In the genomic region with DNA sequence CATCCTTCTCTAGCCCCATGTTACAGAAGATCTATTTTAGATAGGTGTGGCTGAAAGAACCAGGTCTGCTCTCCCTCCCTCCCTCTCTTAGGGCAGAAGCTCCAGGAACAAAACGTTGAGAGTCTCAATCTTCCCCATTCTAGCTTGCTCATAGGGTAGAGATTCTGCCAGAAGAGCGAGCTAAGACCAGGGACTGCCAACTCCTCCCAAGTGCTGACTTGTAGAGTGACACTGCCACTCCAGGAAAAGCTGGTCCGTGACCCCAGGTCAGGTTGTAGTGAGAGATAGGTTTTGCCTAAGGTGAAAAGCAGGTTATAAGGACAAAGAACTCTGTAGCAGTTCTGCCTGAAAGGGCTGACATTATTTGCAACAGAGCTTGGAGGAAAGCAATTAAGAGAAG, we compare ENCODE assay signal across 25 cellular contexts.
"Had no signal": no experiment of that assay in that cellular context is flagged by ENCODE, and none has a peak within 500 bp of the region (broad histone marks: within the 10 kb centered on the region; RNA-seq: fewer than 3 reads in every experiment).

No MANE protein-coding gene starts in this region.

- H3K4me3 Mint-ChIP-seq: activated CD4-positive, alpha-beta memory T cell treated with anti-CD3 and anti-CD28 coated beads for 36 hours; activated CD4-positive, alpha-beta T cell treated with anti-CD3 and anti-CD28 coated beads, Interleukin-2, amount 10 ng/mL, durations not matched to agents 7 days and 5 days; activated naive CD8-positive, alpha-beta T cell treated with anti-CD3 and anti-CD28 coated beads, Interleukin-2, amount 50 U/mL, for 24 hours; activated T-cell treated with anti-CD3 and anti-CD28 coated beads, Interleukin-2, amount 50 U/mL, for 4 hours; brain; T-cell had no signal

- DNase-seq: activated CD4-positive, alpha-beta memory T cell treated with anti-CD3 and anti-CD28 coated beads for 36 hours; activated CD4-positive, alpha-beta T cell treated with anti-CD3 and anti-CD28 coated beads, Interleukin-2, amount 10 ng/mL, durations not matched to agents 7 days and 5 days; activated CD4-positive, CD25-positive, alpha-beta regulatory T cell; activated CD8-positive, alpha-beta memory T cell treated with anti-CD3 and anti-CD28 coated beads for 24 hours; activated effector memory CD4-positive, alpha-beta T cell treated with anti-CD3 and anti-CD28 coated beads, Interleukin-2, amount 50 U/mL, for 16 hours; activated naive CD4-positive, alpha-beta T cell treated with Interleukin-2 at 50 U/mL for 16 hours; activated naive CD8-positive, alpha-beta T cell treated with anti-CD3 and anti-CD28 coated beads, Interleukin-2, amount 50 U/mL, for 24 hours; activated T-cell treated with anti-CD3 and anti-CD28 coated beads, Interleukin-2, amount 50 U/mL, for 4 hours; amniotic stem cell; Kasumi-1; NCI-H1105 treated with DMSO at 0.1 percent for 48 hours; NCI-H1436 treated with DMSO at 0.1 percent for 48 hours; NCI-H187; NCI-H2081; NCI-H524; Peyer's patch; SHP77 treated with DMSO at 0.1 percent for 48 hours; T-cell had no signal

- H3K9me3 Mint-ChIP-seq: activated CD4-positive, alpha-beta memory T cell treated with anti-CD3 and anti-CD28 coated beads for 36 hours; activated T-cell treated with anti-CD3 and anti-CD28 coated beads, Interleukin-2, amount 50 U/mL, for 4 hours; T-cell had no signal

- ATAC-seq: activated naive CD4-positive, alpha-beta T cell treated with anti-CD3 and anti-CD28 coated beads, Interleukin-2, amount 50 U/mL, for 72 hours; activated naive CD8-positive, alpha-beta T cell treated with anti-CD3 and anti-CD28 coated beads, Interleukin-2, amount 50 U/mL, for 24 hours; activated T-cell treated with anti-CD3 and anti-CD28 coated beads, Interleukin-2, amount 50 U/mL, for 4 hours; K562; T-cell had no signal

- H3K4me1 Mint-ChIP-seq: activated naive CD8-positive, alpha-beta T cell treated with anti-CD3 and anti-CD28 coated beads, Interleukin-2, amount 50 U/mL, for 24 hours had no signal

- H3K27ac ChIP-seq: ascending aorta, Peyer's patch, RWPE1, SK-N-MC, VCaP had no signal

- H3K4me3 ChIP-seq: ascending aorta, K562, Peyer's patch, SK-N-MC had no signal

- H3K9me3 ChIP-seq: ascending aorta, Peyer's patch had no signal

- H3K27me3 Mint-ChIP-seq: activated CD4-positive, alpha-beta memory T cell treated with anti-CD3 and anti-CD28 coated beads for 36 hours; activated CD4-positive, alpha-beta T cell treated with anti-CD3 and anti-CD28 coated beads, Interleukin-2, amount 10 ng/mL, durations not matched to agents 7 days and 5 days; activated naive CD8-positive, alpha-beta T cell treated with anti-CD3 and anti-CD28 coated beads, Interleukin-2, amount 50 U/mL, for 24 hours; brain; T-cell had no signal

- H3K27me3 ChIP-seq: ascending aorta, Peyer's patch had no signal

- FAIRE-seq: K562 had no signal

- H3K27ac Mint-ChIP-seq: activated CD4-positive, alpha-beta memory T cell treated with anti-CD3 and anti-CD28 coated beads for 36 hours; activated CD4-positive, alpha-beta T cell treated with anti-CD3 and anti-CD28 coated beads, Interleukin-2, amount 10 ng/mL, durations not matched to agents 7 days and 5 days; activated naive CD4-positive, alpha-beta T cell treated with anti-CD3 and anti-CD28 coated beads, Interleukin-2, amount 50 U/mL, for 72 hours; activated naive CD8-positive, alpha-beta T cell treated with anti-CD3 and anti-CD28 coated beads, Interleukin-2, amount 50 U/mL, for 24 hours; brain; T-cell had no signal

- H3K4me1 ChIP-seq: ascending aorta, Peyer's patch had no signal
